ENCODE assay signal across 19 cellular contexts in genomic region chr11:120220747-120221037, GRCh38. TPM values are rescaled to one million over a fixed set of nuclear protein-coding genes. Genes with fewer than 3 reads are reported as not detected.
DNase-seq lines count a peak whose midpoint lies in the region; ATAC-seq and TF ChIP-seq lines count a peak whose summit lies in the region.
"Had no signal": no experiment of that assay in that cellular context is flagged by ENCODE, and none has a peak within 500 bp of the region (broad histone marks: within the 10 kb centered on the region; RNA-seq: fewer than 3 reads in every experiment).

No MANE protein-coding gene starts in this region.

- peak overlapping the region; percentile 36 for H3K23ac ChIP-seq in neuronal stem cell (ENCODE audit: low read depth, low read length, poor library complexity)

- no peak overlapping the region for H2AFZ ChIP-seq in neuronal stem cell (ENCODE audit: low read length)

- no CpG with 5 or more reads among the region's 4 CpGs for WGBS in esophagus muscularis mucosa
- no CpG with 5 or more reads among the region's 4 CpGs for WGBS in neuronal stem cell (ENCODE audit: extremely low coverage in 2 of 2, insufficient read length in 2 of 2, insufficient replicate concordance in 1 of 2), 2 donors
- WGBS in tibial nerve, 2 donors = 28 to 70% methylated on average over 4 of the region's 4 CpGs

- no peak overlapping the region for H2BK120ac ChIP-seq in neuronal stem cell (ENCODE audit: low read depth, low read length)

- H3K4me3 ChIP-seq in esophagus muscularis mucosa (no peak overlapping the region), neuronal stem cell (ENCODE audit: low read length in 2 of 2) (no peak overlapping the region), tibial nerve (no peak overlapping the region)

- H2BK12ac ChIP-seq in neuronal stem cell (ENCODE audit: low read length) = no peak overlapping the region

- no peak overlapping the region for H4K91ac ChIP-seq in neuronal stem cell (ENCODE audit: low read depth, low read length, poor library complexity)

- H3K9me3 Mint-ChIP-seq in endothelial cell (ENCODE audit: unreplicated experiment) = no peaks in the 10 kb centered on the region
- no peaks in the 10 kb centered on the region for H3K9me3 Mint-ChIP-seq in stimulated activated naive B cell treated with anti-CD40 and anti-IgM and Interleukin-4, amounts not matched to agents 10 μg/mL and 1 μg/mL and 100 μg/mL, for 72 hours
- H3K9me3 Mint-ChIP-seq: CD4-positive, alpha-beta T cell had no signal

- no peak overlapping the region for H3K9ac ChIP-seq in neuronal stem cell (ENCODE audit: low read depth, low read length, poor library complexity)
- H3K9ac ChIP-seq: KMS-11 had no signal

- H3K27ac Mint-ChIP-seq in endothelial cell (ENCODE audit: unreplicated experiment) = no peak overlapping the region
- H3K27ac Mint-ChIP-seq in stimulated activated naive B cell treated with anti-CD40 and anti-IgM and Interleukin-4, amounts not matched to agents 10 μg/mL and 1 μg/mL and 100 μg/mL, for 72 hours = no peak overlapping the region
- H3K27ac Mint-ChIP-seq: CD4-positive, alpha-beta T cell had no signal

- peaks cover 10% of the 10 kb centered on the region for H3K27me3 Mint-ChIP-seq in endothelial cell (ENCODE audit: unreplicated experiment)
- H3K27me3 Mint-ChIP-seq in stimulated activated naive B cell treated with anti-CD40 and anti-IgM and Interleukin-4, amounts not matched to agents 10 μg/mL and 1 μg/mL and 100 μg/mL, for 72 hours = peaks cover 7 to 11% of the 10 kb centered on the region in 2 donors
- H3K27me3 Mint-ChIP-seq: CD4-positive, alpha-beta T cell had no signal

- TF ChIP-seq POLR2A in esophagus muscularis mucosa (IDR thresholded peaks at IDR 0.05; ENCODE audit: low read depth) (no peak), tibial nerve (IDR thresholded peaks at IDR 0.05) (no peak)

- no peaks in the 10 kb centered on the region for H3K9me3 ChIP-seq in esophagus muscularis mucosa
- H3K9me3 ChIP-seq in neuronal stem cell (replicated peaks in 1 of 2; ENCODE audit: control insufficient read depth in 2 of 2, insufficient read depth in 1 of 2, low read depth in 1 of 2, low read length in 2 of 2) = no peaks in the 10 kb centered on the region
- no peaks in the 10 kb centered on the region for H3K9me3 ChIP-seq in tibial nerve
- H3K9me3 ChIP-seq: BE2C had no signal

- H3K4me1 ChIP-seq in esophagus muscularis mucosa (peaks cover 51 to 100% (median 91%) of the 10 kb centered on the region in 4 donors), neuronal stem cell (ENCODE audit: control insufficient read depth in 2 of 2, insufficient read depth in 1 of 2, low read depth in 1 of 2, low read length in 2 of 2) (peaks cover 22 to 28% of the 10 kb centered on the region in 2 donors), tibial nerve (peaks cover 0 to 100% (median 78%) of the 10 kb centered on the region in 4 donors)

- no peak overlapping the region for H3K14ac ChIP-seq in neuronal stem cell (ENCODE audit: low read length)

- intact Hi-C loops in Right ventricle myocardium inferior (cut with DNase I) (no loop called here), left cardiac atrium (cut with DNase I) (no loop called here), esophagus muscularis mucosa (cut with DNase I) (no loop called here)

- H3K36me3 ChIP-seq in esophagus muscularis mucosa (peaks cover 0 to 4% (median 0%) of the 10 kb centered on the region in 4 donors), neuronal stem cell (replicated peaks in 1 of 2; ENCODE audit: control insufficient read depth in 2 of 2, insufficient read depth in 2 of 2, low read length in 2 of 2) (no peaks in the 10 kb centered on the region), tibial nerve (no peaks in the 10 kb centered on the region)
- H3K36me3 ChIP-seq: BE2C had no signal

- H3K4me2 ChIP-seq in neuronal stem cell (ENCODE audit: insufficient read depth, low read length, poor library complexity, severe bottlenecking) = no peak overlapping the region
- H3K4me2 ChIP-seq: KMS-11 had no signal

- H3K4me1 Mint-ChIP-seq in endothelial cell (ENCODE audit: unreplicated experiment) = peaks cover 26% of the 10 kb centered on the region
- peaks cover 10 to 12% of the 10 kb centered on the region in 2 donors for H3K4me1 Mint-ChIP-seq in stimulated activated naive B cell treated with anti-CD40 and anti-IgM and Interleukin-4, amounts not matched to agents 10 μg/mL and 1 μg/mL and 100 μg/mL, for 72 hours

- TF ChIP-seq EP300 in esophagus muscularis mucosa (IDR thresholded peaks at IDR 0.05) (no peak), tibial nerve (IDR thresholded peaks at IDR 0.05) (no peak)

- no peaks in the 10 kb centered on the region for H3K79me1 ChIP-seq in neuronal stem cell (ENCODE audit: low read depth, low read length)

- peaks cover 7% of the 10 kb centered on the region for H3K36me3 Mint-ChIP-seq in endothelial cell (ENCODE audit: low read depth, unreplicated experiment)
- H3K36me3 Mint-ChIP-seq in stimulated activated naive B cell treated with anti-CD40 and anti-IgM and Interleukin-4, amounts not matched to agents 10 μg/mL and 1 μg/mL and 100 μg/mL, for 72 hours = no peaks in the 10 kb centered on the region

- TF ChIP-seq CTCF in esophagus muscularis mucosa (IDR thresholded peaks at IDR 0.05) (no peak), tibial nerve (IDR thresholded peaks at IDR 0.05) (no peak), endothelial cell (IDR thresholded peaks at IDR 0.05; ENCODE audit: unreplicated experiment) (no peak)

- no peak for ATAC-seq in Right ventricle myocardium inferior
- ATAC-seq in left cardiac atrium = no peak
- ATAC-seq in HG02970 (IDR thresholded peaks at IDR 0.05; ENCODE audit: low FRiP score, unreplicated experiment) = no peak
- ATAC-seq in stimulated activated naive B cell treated with anti-CD40 and anti-IgM and Interleukin-4, amounts not matched to agents 10 μg/mL and 1 μg/mL and 100 μg/mL, for 72 hours (replicated peaks) = no peak

- no peak overlapping the region for H2BK15ac ChIP-seq in neuronal stem cell (ENCODE audit: low read length)

- H4K8ac ChIP-seq in neuronal stem cell (ENCODE audit: low read depth, low read length) = no peak overlapping the region

- H3K4me3 Mint-ChIP-seq in endothelial cell (ENCODE audit: unreplicated experiment) = no peak overlapping the region
- no peak overlapping the region for H3K4me3 Mint-ChIP-seq in stimulated activated naive B cell treated with anti-CD40 and anti-IgM and Interleukin-4, amounts not matched to agents 10 μg/mL and 1 μg/mL and 100 μg/mL, for 72 hours
- H3K4me3 Mint-ChIP-seq: CD4-positive, alpha-beta T cell had no signal

- peak; percentile 15 for DNase-seq in Right ventricle myocardium inferior (ENCODE audit: missing footprints)
- DNase-seq in left cardiac atrium = no peak
- DNase-seq in esophagus muscularis mucosa (ENCODE audit: extremely low spot score) = no peak
- no peak for DNase-seq in neuronal stem cell (ENCODE audit: low spot score)
- DNase-seq in tibial nerve (ENCODE audit: low spot score in 2 of 2) = no peak
- DNase-seq in endothelial cell (ENCODE audit: low spot score) = no peak
- no peak for DNase-seq in stimulated activated naive B cell treated with anti-CD40 and anti-IgM and Interleukin-4, amounts not matched to agents 10 μg/mL and 1 μg/mL and 100 μg/mL, for 72 hours
- DNase-seq: BE2C; CD4-positive, alpha-beta T cell; DMS79; GOT3; NCI-H1048; NCI-H146; NCI-H2081 treated with DMSO at 0.1 percent for 48 hours; NCI-H510A had no signal

- H3K4ac ChIP-seq in neuronal stem cell (ENCODE audit: low read length) = no peak overlapping the region

- H2AK5ac ChIP-seq in neuronal stem cell (ENCODE audit: low read depth, low read length) = no peak overlapping the region

- no peak overlapping the region for H3K18ac ChIP-seq in neuronal stem cell (ENCODE audit: low read length)

- H3K27ac ChIP-seq in esophagus muscularis mucosa (replicated peaks in 1 of 4) = peak overlapping the region; percentile 63 to 78 (median 68)
- H3K27ac ChIP-seq in neuronal stem cell (replicated peaks; ENCODE audit: low read length) = no peak overlapping the region
- peak overlapping the region; percentile 74 to 92 (median 84) for H3K27ac ChIP-seq in tibial nerve
- H3K27ac ChIP-seq: 22Rv1, KMS-11 had no signal

- H2BK5ac ChIP-seq in neuronal stem cell (ENCODE audit: low read length) = no peak overlapping the region

- no peaks in the 10 kb centered on the region for H3K27me3 ChIP-seq in esophagus muscularis mucosa
- H3K27me3 ChIP-seq in neuronal stem cell (ENCODE audit: control insufficient read depth in 3 of 3, insufficient read depth in 3 of 3, low read depth in 1 of 3, low read length in 3 of 3) = no peaks in the 10 kb centered on the region
- H3K27me3 ChIP-seq in tibial nerve = no peaks in the 10 kb centered on the region
- H3K27me3 ChIP-seq: BE2C had no signal

RNA-seq across cellular contexts. Expression of gene OAF, which starts 9.9 kb away (rescaled TPM):
- total RNA-seq in Right ventricle myocardium inferior (34.5 TPM), left cardiac atrium (10 to 100 TPM; 32.9 to 59.6 TPM), esophagus muscularis mucosa (10 to 100 TPM; 30.7 to 66.1 (median 58.1) TPM), tibial nerve (100 to 1,000 TPM in 3 of 4 donors, 10 to 100 TPM in 1; 74.7 to 192 (median 124) TPM), endothelial cell (ENCODE audit: unreplicated experiment) (15.5 TPM)
- 2.1 TPM for polyA plus RNA-seq in neuronal stem cell (2013, experiment 1 of 2)
- 2.0 TPM for polyA plus RNA-seq in neuronal stem cell (2013, experiment 2 of 2)

RNA-seq across cellular contexts. Expression of gene POU2F3, which starts 19.2 kb away (rescaled TPM):
- total RNA-seq in Right ventricle myocardium inferior (0.19 TPM), left cardiac atrium (not detected), esophagus muscularis mucosa (not detected), tibial nerve (under 1 TPM in 1 of 4 donors, not detected in 3; 0.22 TPM), endothelial cell (ENCODE audit: unreplicated experiment) (0.97 TPM)
- polyA plus RNA-seq in neuronal stem cell (2013, experiment 1 of 2) = 0.03 TPM
- 0.03 TPM for polyA plus RNA-seq in neuronal stem cell (2013, experiment 2 of 2)
- total RNA-seq: CD4-positive, alpha-beta T cell; G401 had no signal
